In the genomic region with DNA sequence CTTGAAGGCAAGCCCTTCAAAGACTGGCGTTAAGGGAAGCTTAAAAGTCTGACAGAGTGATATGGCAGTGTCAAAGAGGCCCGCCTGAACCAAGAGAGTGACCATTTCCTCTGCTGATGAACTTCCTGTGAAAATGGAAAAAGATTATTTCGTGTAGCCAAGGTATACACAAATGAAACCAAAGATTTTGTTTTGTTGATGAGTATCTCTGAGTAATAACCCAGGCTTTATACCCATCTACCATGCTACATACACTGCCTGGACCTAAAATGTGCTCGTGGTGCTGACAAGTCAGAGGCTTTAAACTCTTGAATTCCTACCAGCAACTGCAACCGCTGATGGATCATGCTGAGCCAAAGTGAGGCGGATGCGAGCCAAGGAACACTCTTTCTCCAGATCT, we compare ENCODE assay signal across 19 cellular contexts.
"Had no signal": no experiment of that assay in that cellular context is flagged by ENCODE, and none has a peak within 500 bp of the region (broad histone marks: within the 10 kb centered on the region; RNA-seq: fewer than 3 reads in every experiment).

No MANE protein-coding gene starts in this region.

- H3K4me3 ChIP-seq: adrenal gland, coronary artery, right lobe of liver, thoracic aorta had no signal

- H3K27ac Mint-ChIP-seq: activated B cell treated with CpG ODN at 0.5 μM for 24 hours; effector memory CD8-positive, alpha-beta T cell; T-helper 17 cell had no signal

- H3K4me3 Mint-ChIP-seq: activated B cell treated with CpG ODN at 0.5 μM for 24 hours; effector memory CD8-positive, alpha-beta T cell; immature natural killer cell; natural killer cell treated with Interleukin-12 subunit alpha and Interleukin-12 subunit beta and Interleukin-15 and Interleukin-18, amount 100 ng/mL, for 72 hours; T-helper 17 cell had no signal

- H3K27me3 Mint-ChIP-seq: activated B cell treated with CpG ODN at 0.5 μM for 24 hours; effector memory CD8-positive, alpha-beta T cell; natural killer cell treated with Interleukin-12 subunit alpha and Interleukin-12 subunit beta and Interleukin-15 and Interleukin-18, amount 100 ng/mL, for 72 hours; T-helper 17 cell had no signal

- ATAC-seq: effector memory CD8-positive, alpha-beta T cell; left colon; right lobe of liver; Right ventricle myocardium inferior; SK-N-SH treated with all-trans-retinoic acid at 6 μM for 48 hours; T-helper 17 cell had no signal

- H3K9me3 Mint-ChIP-seq: activated B cell treated with CpG ODN at 0.5 μM for 24 hours; effector memory CD8-positive, alpha-beta T cell; immature natural killer cell; natural killer cell treated with Interleukin-12 subunit alpha and Interleukin-12 subunit beta and Interleukin-15 and Interleukin-18, amount 100 ng/mL, for 72 hours had no signal

- DNase-seq: activated B cell treated with CpG ODN at 0.5 μM for 24 hours; activated gamma-delta T cell treated with Interleukin-2 at 50 U/mL for 16 hours; adrenal gland; central memory CD4-positive, alpha-beta T cell; effector memory CD8-positive, alpha-beta T cell; erythroblast; immature natural killer cell; left colon; mesenchymal stem cell; nucleus accumbens; right lobe of liver; stimulated activated CD4-positive, alpha-beta T cell treated with anti-CD3 and anti-CD28 coated beads, Interleukin-2, amount 100 ng/mL, for 24 hours; stimulated activated naive CD4-positive, alpha-beta T cell treated with Interleukin-2 at 50 U/mL for 16 hours; T-helper 17 cell had no signal

- H3K4me1 Mint-ChIP-seq: activated B cell treated with CpG ODN at 0.5 μM for 24 hours had no signal
